ENCODE assay signal across 8 cellular contexts in genomic region chr3:16264174-16264707, GRCh38. TPM values are rescaled to one million over a fixed set of nuclear protein-coding genes. Genes with fewer than 3 reads are reported as not detected.
DNase-seq lines count a peak whose midpoint lies in the region; TF ChIP-seq lines count a peak whose summit lies in the region.

No MANE protein-coding gene starts in this region.

- H3K9me2 ChIP-seq in PC-9 (ENCODE audit: insufficient read depth) = no peaks in the 10 kb centered on the region

- no peaks in the 10 kb centered on the region for H3K9me3 ChIP-seq in PC-9 (ENCODE audit: insufficient read depth, low read depth)
- no peaks in the 10 kb centered on the region for H3K9me3 ChIP-seq in prostate gland

- intact Hi-C loops in PC-9 (cut with micrococcal nuclease; ENCODE audit: unreplicated experiment) (no loop called here), prostate gland (cut with DNase I) (no loop called here)

- peak; percentile 41 for DNase-seq in stimulated activated naive CD4-positive, alpha-beta T cell treated with Interleukin-2 at 50 U/mL for 16 hours (lab: John Stamatoyannopoulos, UW)
- no peak for DNase-seq in stimulated activated naive CD4-positive, alpha-beta T cell (lab: John Stamatoyannopoulos, UW)
- DNase-seq in PC-9 = no peak
- DNase-seq in epithelial cell of prostate (ENCODE audit: low read depth, low spot score) = no peak
- DNase-seq in prostate gland (ENCODE audit: low spot score) = no peak
- DNase-seq in MV-4-11 (lab: John Stamatoyannopoulos, UW) = no peak
- DNase-seq in NCI-H1048 (lab: John Stamatoyannopoulos, UW) = no peak
- no peak for DNase-seq in SHP77 (lab: John Stamatoyannopoulos, UW)

- TF ChIP-seq POLR2A in prostate gland (IDR thresholded peaks at IDR 0.05) = no peak

- TSS peak; percentile 83 for BruUV-seq in PC-9 (replicated peaks; lab: Mats Ljungman, UMichigan)

- H3K79me2 ChIP-seq in PC-9 (ENCODE audit: low read depth) = peaks cover 65% of the 10 kb centered on the region

- CTCF ChIA-PET in PC-9 (lab: Charles Lee) = interaction anchor here (0.6 to 0.8 kb wide), 2 partner anchors 215 to 1061 kb away, joined by 4 read pairs; no protein-coding TSS in a partner anchor

- H3K4me2 ChIP-seq in PC-9 = peak overlapping the region; percentile 94

- H3K4me3 ChIP-seq in PC-9 = peak overlapping the region; percentile 98
- H3K4me3 ChIP-seq in prostate gland = peak overlapping the region; percentile 59 to 83

- H3K27ac ChIP-seq in PC-9 = peak overlapping the region; percentile 67
- peak overlapping the region; percentile 64 for H3K27ac ChIP-seq in epithelial cell of prostate
- H3K27ac ChIP-seq in prostate gland = peak overlapping the region; percentile 83 to 85

- peaks cover 33% of the 10 kb centered on the region for H3K4me1 ChIP-seq in PC-9 (replicated peaks; ENCODE audit: insufficient read depth)
- H3K4me1 ChIP-seq in prostate gland (replicated peaks) = peaks cover 10% of the 10 kb centered on the region

- 1% methylated on average over 21 of the region's 21 CpGs for WGBS in prostate gland

- H3F3A ChIP-seq in PC-9 (ENCODE audit: insufficient read depth, low read depth) = no peaks in the 10 kb centered on the region

- POLR2A ChIA-PET in PC-9 (lab: Charles Lee; ENCODE audit: unreplicated experiment) = no interaction called here

- H2AFZ ChIP-seq in PC-9 = peak overlapping the region; percentile 94

- no peaks in the 10 kb centered on the region; the same call in none of the 2 replicates for H4K20me1 ChIP-seq in PC-9 (ENCODE audit: insufficient read depth)

- H3K36me3 ChIP-seq in PC-9 (ENCODE audit: low read depth) = peaks cover 10% of the 10 kb centered on the region; the same call in 1 of the 2 replicates
- no peaks in the 10 kb centered on the region for H3K36me3 ChIP-seq in prostate gland

- TF ChIP-seq CTCF in PC-9 (conservative IDR thresholded peaks at IDR 0.05) = no peak
- no peak for TF ChIP-seq CTCF in prostate gland (IDR thresholded peaks at IDR 0.05)

- H3K27me3 ChIP-seq in PC-9 (ENCODE audit: insufficient read depth, low read depth) (no peaks in the 10 kb centered on the region), prostate gland (replicated peaks; ENCODE audit: insufficient read depth) (no peaks in the 10 kb centered on the region)

RNA-seq across cellular contexts. Expression of gene DPH3, which starts 0.5 kb away (rescaled TPM):
- total RNA-seq in PC-9 (2021) (12.1 and 16.2 TPM in 2 replicates), prostate gland (10 to 100 TPM; 12.4 to 13.8 TPM)

RNA-seq across cellular contexts. Expression of gene OXNAD1, which starts 0.8 kb away (rescaled TPM):
- total RNA-seq in PC-9 (2021) (15.7 and 18.5 TPM in 2 replicates), prostate gland (10 to 100 TPM; 16.2 to 16.3 TPM)
